In genomic region chr3:175511219-175511780, GRCh38 we compare ENCODE assay signal across 22 cellular contexts.
"Had no signal": no experiment of that assay in that cellular context is flagged by ENCODE, and none has a peak within 500 bp of the region (broad histone marks: within the 10 kb centered on the region; RNA-seq: fewer than 3 reads in every experiment).

No MANE protein-coding gene starts in this region.

- FAIRE-seq: HTR-8/SVneo, RCC 7860 had no signal

- H3K4me3 ChIP-seq: SJSA1 had no signal

- H3K4me2 ChIP-seq: SK-N-SH had no signal

- H3K27me3 ChIP-seq: SJSA1 had no signal

- H3K27ac ChIP-seq: HL-60, SJSA1 had no signal

- H3K36me3 ChIP-seq: SJSA1 had no signal

- H3K9ac ChIP-seq: SK-N-SH had no signal

- H3K4me1 ChIP-seq: SJSA1 had no signal

- H3K9me3 ChIP-seq: SK-N-SH had no signal

- DNase-seq: KBM-7, MV-4-11, NCI-H1048, NCI-H1105, NCI-H1417, NCI-H1436 treated with DMSO at 0.1 percent for 48 hours, NCI-H1694, NCI-H187 treated with DMSO at 0.1 percent for 48 hours, NCI-H2029 treated with DMSO at 0.1 percent for 48 hours, NCI-H2171 treated with DMSO at 0.1 percent for 48 hours, NCI-H345, NCI-H524, NCI-H69, NCI-H774, Right ventricle myocardium superior, RPMI8226, SIG-M5, SK-N-SH had no signal
